Comparison of ENCODE assay signal across 17 cellular contexts in the genomic region with DNA sequence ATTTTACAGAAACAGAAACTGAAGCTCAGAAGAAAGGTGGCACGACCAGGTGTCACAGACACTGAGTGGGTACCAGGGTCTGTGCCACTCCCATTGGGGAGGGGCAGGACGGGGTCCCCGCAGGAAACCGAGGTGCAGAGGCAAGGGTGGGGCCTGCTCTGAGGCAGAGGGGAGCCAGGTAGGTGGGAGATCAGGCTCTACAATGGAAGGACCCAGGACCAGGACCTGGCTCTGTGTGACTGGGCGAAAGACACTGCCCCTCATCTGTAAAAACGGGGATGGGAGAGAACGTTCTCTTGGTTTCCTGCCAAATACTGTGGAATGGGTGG. TPM values are rescaled to one million over a fixed set of nuclear protein-coding genes. Genes with fewer than 3 reads are reported as not detected.
DNase-seq lines count a peak whose midpoint lies in the region; ATAC-seq and TF ChIP-seq lines count a peak whose summit lies in the region.
"Had no signal": no experiment of that assay in that cellular context is flagged by ENCODE, and none has a peak within 500 bp of the region (broad histone marks: within the 10 kb centered on the region; RNA-seq: fewer than 3 reads in every experiment).

No MANE protein-coding gene starts in this region.

- H4K20me1 ChIP-seq in IMR-90 (ENCODE audit: insufficient read depth, low read length) = peaks cover 11% of the 10 kb centered on the region

- peaks cover 12% of the 10 kb centered on the region for H3K36me3 Mint-ChIP-seq in activated CD4-positive, alpha-beta memory T cell treated with anti-CD3 and anti-CD28 coated beads for 36 hours
- no peaks in the 10 kb centered on the region for H3K36me3 Mint-ChIP-seq in activated CD4-positive, alpha-beta memory T cell treated with anti-CD3 and anti-CD28 coated beads, Interleukin-2, amount 10 ng/mL, durations not matched to agents 7 days and 5 days (ENCODE audit: low read depth)
- H3K36me3 Mint-ChIP-seq in stimulated activated effector memory CD8-positive, alpha-beta T cell treated with anti-CD3 and anti-CD28 coated beads, Interleukin-12 subunit alpha, Interleukin-12 subunit beta, amount 100 ng/mL, for 72 hours = peaks cover 6% of the 10 kb centered on the region

- TF ChIP-seq CTCF in IMR-90 (conservative IDR thresholded peaks at IDR 0.05; ENCODE audit: low read depth, low read length) = no peak
- TF ChIP-seq CTCF in esophagus muscularis mucosa (IDR thresholded peaks at IDR 0.05) = no peak

- WGBS in IMR-90 (ENCODE audit: extremely low coverage in 2 of 2, insufficient read length in 1 of 2), 2 experiments = 71% methylated on average over 4 of the region's 7 CpGs; no CpG with 5 or more reads in 1 of the 2 experiments
- 76% methylated on average over 7 of the region's 7 CpGs for WGBS in esophagus muscularis mucosa

- H3K27me3 ChIP-seq in IMR-90 (ENCODE audit: control insufficient read depth, insufficient read depth, low read length) (no peaks in the 10 kb centered on the region), esophagus muscularis mucosa (no peaks in the 10 kb centered on the region)
- H3K27me3 ChIP-seq: hepatocyte had no signal

- no peak overlapping the region for H2AFZ ChIP-seq in IMR-90 (replicated peaks; ENCODE audit: low read length, poor library complexity)
- H2AFZ ChIP-seq: hepatocyte had no signal

- no peak overlapping the region for H2AK9ac ChIP-seq in IMR-90 (replicated peaks; ENCODE audit: low read depth, low read length, poor library complexity)

- H3K9ac ChIP-seq in IMR-90 (ENCODE audit: low read depth, low read length) = no peak overlapping the region

- H4K5ac ChIP-seq in IMR-90 (ENCODE audit: low read depth, low read length) = no peak overlapping the region

- H3K9me3 ChIP-seq in IMR-90 (ENCODE audit: control insufficient read depth, insufficient read depth, low read length) (no peaks in the 10 kb centered on the region), esophagus muscularis mucosa (no peaks in the 10 kb centered on the region)

- H3K14ac ChIP-seq in IMR-90 (replicated peaks; ENCODE audit: low read depth, low read length) = no peak overlapping the region

- H3K4ac ChIP-seq in IMR-90 (ENCODE audit: low read depth, low read length) = peak overlapping the region; percentile 15; the same call in 1 of the 2 replicates

- peaks cover 25% of the 10 kb centered on the region for H3K9me1 ChIP-seq in IMR-90 (ENCODE audit: insufficient read depth, low read length)

- intact Hi-C loops in activated CD4-positive, alpha-beta memory T cell treated with anti-CD3 and anti-CD28 coated beads for 36 hours (cut with micrococcal nuclease) = no loop called here
- intact Hi-C loops in IMR-90 (cut with micrococcal nuclease) = no loop called here
- intact Hi-C loops in esophagus muscularis mucosa (cut with DNase I) = no loop called here

- H3K4me2 ChIP-seq in IMR-90 (ENCODE audit: low read depth, low read length) = no peak overlapping the region
- H3K4me2 ChIP-seq: hepatocyte had no signal

- peaks cover 0 to 23% of the 10 kb centered on the region in 2 experiments; a peak in 1 of 4 replicates for H3K79me1 ChIP-seq in IMR-90 (ENCODE audit: low read depth in 1 of 2, low read length in 2 of 2)

- H3K4me1 ChIP-seq in IMR-90 (ENCODE audit: control insufficient read depth, insufficient read depth, low read length) = peaks cover 42% of the 10 kb centered on the region
- H3K4me1 ChIP-seq in esophagus muscularis mucosa = peaks cover 55 to 97% (median 94%) of the 10 kb centered on the region in 4 donors

- dilution Hi-C loops in IMR-90 (cut with HindIII; ENCODE audit: low sequenced_read_pairs, unreplicated experiment) = no loop called here

- no peak for TF ChIP-seq RAD21 in IMR-90 (IDR thresholded peaks at IDR 0.05; ENCODE audit: low read length)

- no peak overlapping the region for H3K56ac ChIP-seq in IMR-90 (ENCODE audit: extremely low read depth, insufficient read depth, low read length)

- TF ChIP-seq EP300 in esophagus muscularis mucosa (IDR thresholded peaks at IDR 0.05) = no peak

- no peak overlapping the region for H3K4me3 ChIP-seq in IMR-90 (ENCODE audit: insufficient read depth, low read depth, low read length)
- H3K4me3 ChIP-seq in esophagus muscularis mucosa = peak overlapping the region in 1 of 4 donors; percentile 20
- H3K4me3 ChIP-seq: hepatocyte had no signal

- in situ Hi-C loops in IMR-90 (cut with MboI; ENCODE audit: low sequenced_read_pairs) = no loop called here

- H3K36me3 ChIP-seq in IMR-90 (ENCODE audit: control insufficient read depth, insufficient read depth, low read length) (no peaks in the 10 kb centered on the region), esophagus muscularis mucosa (no peaks in the 10 kb centered on the region)

- no peak overlapping the region for H2BK120ac ChIP-seq in IMR-90 (ENCODE audit: low read depth, low read length)

- no peak overlapping the region; the same call in 1 of the 2 replicates for H4K91ac ChIP-seq in IMR-90 (ENCODE audit: insufficient read depth, low read depth, low read length)

- H3K4me3 Mint-ChIP-seq in activated CD4-positive, alpha-beta memory T cell treated with anti-CD3 and anti-CD28 coated beads for 36 hours = peak overlapping the region; percentile 67
- H3K4me3 Mint-ChIP-seq in activated CD4-positive, alpha-beta memory T cell treated with anti-CD3 and anti-CD28 coated beads, Interleukin-2, amount 10 ng/mL, durations not matched to agents 7 days and 5 days = no peak overlapping the region
- H3K4me3 Mint-ChIP-seq in stimulated activated effector memory CD8-positive, alpha-beta T cell treated with anti-CD3 and anti-CD28 coated beads, Interleukin-12 subunit alpha, Interleukin-12 subunit beta, amount 100 ng/mL, for 72 hours = peak overlapping the region; percentile 44

- H4K8ac ChIP-seq in IMR-90 (ENCODE audit: low read depth in 2 of 2, low read length in 2 of 2) = no peak overlapping the region

- H3K27me3 Mint-ChIP-seq in activated CD4-positive, alpha-beta memory T cell treated with anti-CD3 and anti-CD28 coated beads for 36 hours = no peaks in the 10 kb centered on the region
- no peaks in the 10 kb centered on the region for H3K27me3 Mint-ChIP-seq in activated CD4-positive, alpha-beta memory T cell treated with anti-CD3 and anti-CD28 coated beads, Interleukin-2, amount 10 ng/mL, durations not matched to agents 7 days and 5 days

- H2BK5ac ChIP-seq in IMR-90 (ENCODE audit: low read depth, low read length, poor library complexity, severe bottlenecking) = no peak overlapping the region

- TF ChIP-seq POLR2A in IMR-90 (IDR thresholded peaks at IDR 0.05; ENCODE audit: low read depth, low read length) = no peak
- no peak for TF ChIP-seq POLR2A in esophagus muscularis mucosa (IDR thresholded peaks at IDR 0.05; ENCODE audit: low read depth)

- H2BK20ac ChIP-seq in IMR-90 (ENCODE audit: low read depth, low read length) = peak overlapping the region; percentile 49; the same call in 1 of the 2 replicates

- no peaks in the 10 kb centered on the region for H3K9me3 Mint-ChIP-seq in activated CD4-positive, alpha-beta memory T cell treated with anti-CD3 and anti-CD28 coated beads for 36 hours
- H3K9me3 Mint-ChIP-seq in activated CD4-positive, alpha-beta memory T cell treated with anti-CD3 and anti-CD28 coated beads, Interleukin-2, amount 10 ng/mL, durations not matched to agents 7 days and 5 days = no peaks in the 10 kb centered on the region
- H3K9me3 Mint-ChIP-seq in stimulated activated effector memory CD8-positive, alpha-beta T cell treated with anti-CD3 and anti-CD28 coated beads, Interleukin-12 subunit alpha, Interleukin-12 subunit beta, amount 100 ng/mL, for 72 hours = no peaks in the 10 kb centered on the region

- CTCF ChIA-PET in activated CD4-positive, alpha-beta memory T cell treated with anti-CD3 and anti-CD28 coated beads for 36 hours (lab: Charles Lee) = interaction anchor here (1.0 to 13.2 kb wide), 4 partner anchors 9 to 93 kb away, joined by 4 to 319 read pairs (median 16); partner anchors contain the start of gene DACT3
- CTCF ChIA-PET in activated CD4-positive, alpha-beta memory T cell treated with anti-CD3 and anti-CD28 coated beads, Interleukin-2, amount 10 ng/mL, durations not matched to agents 7 days and 5 days (lab: Charles Lee) = interaction anchor here (1.1 to 3.7 kb wide), 3 partner anchors 10 to 12 kb away, joined by 3 to 10 read pairs (median 4); no protein-coding TSS in a partner anchor
- CTCF ChIA-PET in IMR-90 (lab: Yijun Ruan, JAX) = no interaction called here

- no peak overlapping the region for H3K27ac ChIP-seq in IMR-90 (ENCODE audit: insufficient read depth, low read length)
- H3K27ac ChIP-seq in esophagus muscularis mucosa (replicated peaks in 1 of 4) = peak overlapping the region in 3 of 4 donors; percentile 76 to 83 (median 79)
- H3K27ac ChIP-seq: hepatocyte had no signal

- ATAC-seq in IMR-90 (ENCODE audit: low read depth) (no peak), HG02571 (IDR thresholded peaks at IDR 0.05; ENCODE audit: unreplicated experiment) (no peak)
- no peak for ATAC-seq in stimulated activated effector memory CD8-positive, alpha-beta T cell treated with anti-CD3 and anti-CD28 coated beads, Interleukin-12 subunit alpha, Interleukin-12 subunit beta, amount 100 ng/mL, for 72 hours

- peaks cover 58% of the 10 kb centered on the region for H3K4me1 Mint-ChIP-seq in activated CD4-positive, alpha-beta memory T cell treated with anti-CD3 and anti-CD28 coated beads for 36 hours (ENCODE audit: low read depth)
- H3K4me1 Mint-ChIP-seq in activated CD4-positive, alpha-beta memory T cell treated with anti-CD3 and anti-CD28 coated beads, Interleukin-2, amount 10 ng/mL, durations not matched to agents 7 days and 5 days = peaks cover 57% of the 10 kb centered on the region
- peaks cover 37% of the 10 kb centered on the region for H3K4me1 Mint-ChIP-seq in stimulated activated effector memory CD8-positive, alpha-beta T cell treated with anti-CD3 and anti-CD28 coated beads, Interleukin-12 subunit alpha, Interleukin-12 subunit beta, amount 100 ng/mL, for 72 hours

- no peak overlapping the region for H2BK15ac ChIP-seq in IMR-90 (ENCODE audit: low read depth, low read length)

- H3K23ac ChIP-seq in IMR-90 (ENCODE audit: low read depth, low read length) = no peak overlapping the region

- DNase-seq in activated CD4-positive, alpha-beta memory T cell treated with anti-CD3 and anti-CD28 coated beads for 36 hours = no peak
- DNase-seq in activated CD4-positive, alpha-beta memory T cell treated with anti-CD3 and anti-CD28 coated beads, Interleukin-2, amount 10 ng/mL, durations not matched to agents 7 days and 5 days = no peak
- DNase-seq in IMR-90 (no peak), esophagus muscularis mucosa (ENCODE audit: extremely low spot score) (no peak), GOT3 (lab: John Stamatoyannopoulos, UW) (no peak), SIG-M5 treated with dmso at 0.1 percent for 504 hours (lab: John Stamatoyannopoulos, UW; ENCODE audit: unreplicated experiment) (no peak)
- no peak for DNase-seq in stimulated activated effector memory CD8-positive, alpha-beta T cell treated with anti-CD3 and anti-CD28 coated beads, Interleukin-12 subunit alpha, Interleukin-12 subunit beta, amount 100 ng/mL, for 72 hours (ENCODE audit: low spot score in 2 of 2)
- DNase-seq: activated T-cell treated with anti-CD3 and anti-CD28 coated beads, Interleukin-2, amount 50 U/mL, for 1 hour; DMS79 treated with DMSO at 0.1 percent for 48 hours; Karpas-422; NCI-H1694; occipital lobe; SHP77 had no signal

- H3K27ac Mint-ChIP-seq in activated CD4-positive, alpha-beta memory T cell treated with anti-CD3 and anti-CD28 coated beads for 36 hours = peak overlapping the region; percentile 1
- H3K27ac Mint-ChIP-seq in activated CD4-positive, alpha-beta memory T cell treated with anti-CD3 and anti-CD28 coated beads, Interleukin-2, amount 10 ng/mL, durations not matched to agents 7 days and 5 days = no peak overlapping the region
- H3K27ac Mint-ChIP-seq in stimulated activated effector memory CD8-positive, alpha-beta T cell treated with anti-CD3 and anti-CD28 coated beads, Interleukin-12 subunit alpha, Interleukin-12 subunit beta, amount 100 ng/mL, for 72 hours = peak overlapping the region; percentile 83

- no TSS peak for BruUV-seq in IMR-90 (replicated peaks; lab: Mats Ljungman, UMichigan)

- no peak overlapping the region for H3K18ac ChIP-seq in IMR-90 (ENCODE audit: low read depth, low read length)

- H2AK5ac ChIP-seq in IMR-90 (ENCODE audit: low read depth, low read length) = peak overlapping the region; percentile 88

- POLR2A ChIA-PET in activated CD4-positive, alpha-beta memory T cell treated with anti-CD3 and anti-CD28 coated beads for 36 hours (lab: Charles Lee) = no interaction called here
- POLR2A ChIA-PET in activated CD4-positive, alpha-beta memory T cell treated with anti-CD3 and anti-CD28 coated beads, Interleukin-2, amount 10 ng/mL, durations not matched to agents 7 days and 5 days (lab: Charles Lee) = interaction anchor here (0.8 kb wide), 1 partner anchor 20 kb away, joined by 3 read pairs; no protein-coding TSS in a partner anchor
- POLR2A ChIA-PET in IMR-90 (lab: Charles Lee; ENCODE audit: unreplicated experiment) = no interaction called here

RNA-seq across cellular contexts. Expression of gene PTGIR, which starts 2.8 kb away (rescaled TPM):
- total RNA-seq in activated CD4-positive, alpha-beta memory T cell treated with anti-CD3 and anti-CD28 coated beads for 36 hours = 10 to 100 TPM; 22.6 to 24.6 TPM
- total RNA-seq in activated CD4-positive, alpha-beta memory T cell treated with anti-CD3 and anti-CD28 coated beads, Interleukin-2, amount 10 ng/mL, durations not matched to agents 7 days and 5 days = 1 to 10 TPM; 5.3 to 5.6 TPM
- total RNA-seq in IMR-90 (2012; rRNA removed) = 0.54 and 0.56 TPM in 2 replicates
- 4.9 and 5.3 TPM in 2 replicates for polyA plus RNA-seq in IMR-90 (2012; rRNA removed)
- 2.8 and 7.8 TPM in 2 replicates for polyA plus RNA-seq in IMR-90 (2012; cell fraction: cytosol; rRNA removed)
- 18.1 and 39.4 TPM in 2 replicates for polyA plus RNA-seq in IMR-90 (2012; cell fraction: nucleus; rRNA removed; ENCODE audit: low replicate concordance)
- 1 to 10 TPM; 5.9 to 9.1 (median 7.1) TPM for total RNA-seq in esophagus muscularis mucosa
- total RNA-seq: occipital lobe had no signal

RNA-seq across cellular contexts. Expression of gene GNG8, which starts 13.9 kb away (rescaled TPM):
- total RNA-seq in activated CD4-positive, alpha-beta memory T cell treated with anti-CD3 and anti-CD28 coated beads for 36 hours = 1 to 10 TPM; 9.5 TPM
- 1 to 10 TPM; 3.1 to 3.4 TPM for total RNA-seq in activated CD4-positive, alpha-beta memory T cell treated with anti-CD3 and anti-CD28 coated beads, Interleukin-2, amount 10 ng/mL, durations not matched to agents 7 days and 5 days
- total RNA-seq in IMR-90 (2012; rRNA removed) (not detected in 2 replicates), esophagus muscularis mucosa (not detected)
- not detected in 2 replicates for polyA plus RNA-seq in IMR-90 (2012; rRNA removed)
- not detected in 2 replicates for polyA plus RNA-seq in IMR-90 (2012; cell fraction: cytosol; rRNA removed)
- not detected in 2 replicates for polyA plus RNA-seq in IMR-90 (2012; cell fraction: nucleus; rRNA removed; ENCODE audit: low replicate concordance)
- total RNA-seq: bronchial epithelial cell, hepatocyte, lung, occipital lobe had no signal
- polyA plus RNA-seq: lung had no signal

RNA-seq across cellular contexts. Expression of gene CALM3, which starts 21.0 kb away (rescaled TPM):
- total RNA-seq in activated CD4-positive, alpha-beta memory T cell treated with anti-CD3 and anti-CD28 coated beads for 36 hours = 100 to 1,000 TPM; 410 to 425 TPM
- 100 to 1,000 TPM; 446 to 465 TPM for total RNA-seq in activated CD4-positive, alpha-beta memory T cell treated with anti-CD3 and anti-CD28 coated beads, Interleukin-2, amount 10 ng/mL, durations not matched to agents 7 days and 5 days
- total RNA-seq in IMR-90 (2012; rRNA removed) = 91.6 and 197 TPM in 2 replicates
- polyA plus RNA-seq in IMR-90 (2012; rRNA removed) = 467 and 501 TPM in 2 replicates
- 414 and 485 TPM in 2 replicates for polyA plus RNA-seq in IMR-90 (2012; cell fraction: cytosol; rRNA removed)
- polyA plus RNA-seq in IMR-90 (2012; cell fraction: nucleus; rRNA removed; ENCODE audit: low replicate concordance) = 233 and 354 TPM in 2 replicates
- 100 to 1,000 TPM; 114 to 155 (median 129) TPM for total RNA-seq in esophagus muscularis mucosa

RNA-seq across cellular contexts. Expression of gene DACT3, which starts 38.9 kb away (rescaled TPM):
- 1 to 10 TPM; 2.8 to 3.0 TPM for total RNA-seq in activated CD4-positive, alpha-beta memory T cell treated with anti-CD3 and anti-CD28 coated beads for 36 hours
- under 1 TPM; 0.15 to 0.20 TPM for total RNA-seq in activated CD4-positive, alpha-beta memory T cell treated with anti-CD3 and anti-CD28 coated beads, Interleukin-2, amount 10 ng/mL, durations not matched to agents 7 days and 5 days
- total RNA-seq in IMR-90 (2012; rRNA removed) (1.6 and 1.9 TPM in 2 replicates), esophagus muscularis mucosa (100 to 1,000 TPM in 1 of 4 donors, 10 to 100 TPM in 3; 46.7 to 119 (median 65.1) TPM)
- polyA plus RNA-seq in IMR-90 (2012; rRNA removed) = 4.9 and 5.7 TPM in 2 replicates
- polyA plus RNA-seq in IMR-90 (2012; cell fraction: cytosol; rRNA removed) = 3.0 and 6.6 TPM in 2 replicates
- polyA plus RNA-seq in IMR-90 (2012; cell fraction: nucleus; rRNA removed; ENCODE audit: low replicate concordance) = 6.5 and 7.5 TPM in 2 replicates
